Comparison of ENCODE assay signal across 1 cellular context in genomic region chr21:42027085-42027803, GRCh38.
A peak's percentile ranks its signal among the peaks of the same experiment; 100 is the strongest.
TF ChIP-seq lines count a peak whose summit lies in the region.

No MANE protein-coding gene starts in this region.

TF ChIP-seq in HepG2, 621 proteins besides CTCF, POLR2A, EP300 and RAD21:
- TF ChIP-seq ZNF646 (CRISPR knock-in tag; IDR thresholded peaks at IDR 0.05) (peak; percentile 79), HIVEP1 (CRISPR knock-in tag; IDR thresholded peaks at IDR 0.05) (no peak)
